Comparison of ENCODE assay signal across 1 cellular context in the genomic region with DNA sequence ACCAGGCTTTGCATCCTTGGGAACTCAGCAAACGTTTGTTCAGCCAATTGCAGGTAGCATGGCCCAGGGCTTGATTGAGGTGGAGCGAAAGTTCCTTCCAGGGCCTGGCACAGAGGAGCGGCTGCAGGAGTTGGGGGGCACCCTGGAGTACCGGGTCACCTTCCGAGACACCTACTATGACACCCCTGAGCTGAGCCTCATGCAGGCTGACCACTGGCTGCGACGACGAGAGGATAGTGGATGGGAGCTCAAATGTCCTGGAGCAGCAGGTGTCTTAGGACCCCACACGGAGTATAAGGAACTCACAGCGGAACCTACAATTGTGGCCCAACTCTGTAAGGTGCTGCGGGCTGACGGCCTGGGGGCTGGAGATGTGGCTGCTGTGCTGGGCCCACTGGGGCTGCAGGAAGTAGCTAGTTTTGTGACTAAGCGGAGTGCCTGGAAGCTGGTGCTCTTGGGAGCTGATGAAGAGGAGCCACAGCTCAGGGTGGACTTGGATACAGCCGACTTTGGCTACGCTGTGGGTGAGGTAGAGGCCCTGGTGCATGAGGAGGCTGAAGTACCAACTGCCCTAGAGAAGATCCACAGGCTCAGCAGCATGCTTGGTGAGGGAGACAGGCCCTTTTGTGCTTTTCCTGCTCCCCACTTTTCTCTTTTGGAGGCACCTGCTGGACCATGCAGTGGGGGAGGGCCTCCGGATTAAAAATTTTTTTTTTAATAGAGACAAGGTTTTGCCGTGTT.
TF ChIP-seq lines count a peak whose summit lies in the region.

No MANE protein-coding gene starts in this region.

TF ChIP-seq in HepG2, 621 proteins besides CTCF, POLR2A, EP300 and RAD21 (continued from another document):
- peak; percentile 31; the same call in 1 of the 2 replicates for TF ChIP-seq ZFP37 (CRISPR knock-in tag; IDR thresholded peaks at IDR 0.05; ENCODE audit: borderline replicate concordance)
- no peak for TF ChIP-seq ZFP82 (CRISPR knock-in tag; IDR thresholded peaks at IDR 0.05; ENCODE audit: borderline replicate concordance)
- TF ChIP-seq ZNF792 (CRISPR knock-in tag; IDR thresholded peaks at IDR 0.05): no peak
- no peak for TF ChIP-seq SOX13 (IDR thresholded peaks at IDR 0.05)
- TF ChIP-seq SOX13 (CRISPR knock-in tag; conservative IDR thresholded peaks at IDR 0.05 in 1 of 2, IDR thresholded peaks at IDR 0.05 in 1 of 2): no peak; a peak in 1 of 4 replicates
- TF ChIP-seq SMYD3 (CRISPR knock-in tag; IDR thresholded peaks at IDR 0.05): no peak
- no peak for TF ChIP-seq ZNF615 (CRISPR knock-in tag; IDR thresholded peaks at IDR 0.05; ENCODE audit: borderline replicate concordance)
- peak; percentile 25; the same call in 1 of the 2 replicates for TF ChIP-seq MYC (CRISPR knock-in tag; IDR thresholded peaks at IDR 0.05; ENCODE audit: borderline replicate concordance)
- TF ChIP-seq HOXA3 (CRISPR knock-in tag; IDR thresholded peaks at IDR 0.05): no peak
- no peak for TF ChIP-seq NFIC (IDR thresholded peaks at IDR 0.05; ENCODE audit: low read length)
- TF ChIP-seq, protein P1, sequence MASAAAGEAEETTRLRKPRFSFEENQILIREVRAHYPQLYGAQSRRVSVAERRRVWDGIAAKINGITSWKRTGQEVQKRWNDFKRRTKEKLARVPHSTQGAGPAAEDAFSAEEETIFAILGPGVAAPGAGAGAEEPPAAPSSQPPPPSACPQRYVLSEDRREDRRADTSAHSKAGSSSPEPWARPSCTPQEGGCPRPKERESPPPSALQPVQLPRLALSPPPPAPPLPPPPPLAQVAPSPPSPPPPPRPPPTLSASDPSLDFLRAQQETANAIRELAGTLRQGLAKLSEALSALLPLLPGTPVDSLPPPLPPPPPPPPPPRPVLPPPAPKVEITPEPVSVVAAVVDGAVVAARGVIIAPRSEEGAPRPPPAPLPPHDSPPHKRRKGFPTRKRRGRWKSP (CRISPR knock-in tag; IDR thresholded peaks at IDR 0.05): no peak
- no peak for TF ChIP-seq NR2F6 (IDR thresholded peaks at IDR 0.05)
- TF ChIP-seq NR2F6 (CRISPR knock-in tag; IDR thresholded peaks at IDR 0.05): no peak
- no peak for TF ChIP-seq ZNF878 (CRISPR knock-in tag; IDR thresholded peaks at IDR 0.05)
- peak; percentile 91; the same call in 1 of the 2 replicates for TF ChIP-seq ZNF619 (CRISPR knock-in tag; IDR thresholded peaks at IDR 0.05)
- TF ChIP-seq KLF15 (CRISPR knock-in tag; IDR thresholded peaks at IDR 0.05; ENCODE audit: borderline replicate concordance): 0 out of 2 replicates have a peak, but pooled peaks have one; percentile 63
- TF ChIP-seq CHD4 (IDR thresholded peaks at IDR 0.05; ENCODE audit: borderline replicate concordance, low read length): no peak
- TF ChIP-seq ZNF772 (CRISPR knock-in tag; IDR thresholded peaks at IDR 0.05): no peak
- TF ChIP-seq ZNF224 (CRISPR knock-in tag; IDR thresholded peaks at IDR 0.05): no peak
- no peak for TF ChIP-seq ZNF749 (CRISPR knock-in tag; IDR thresholded peaks at IDR 0.05; ENCODE audit: borderline replicate concordance)
